In genomic region chr1:42929434-42930177, GRCh38 we compare ENCODE assay signal across 16 cellular contexts. TPM values are rescaled to one million over a fixed set of nuclear protein-coding genes. Genes with fewer than 3 reads are reported as not detected.
DNase-seq lines count a peak whose midpoint lies in the region; ATAC-seq and TF ChIP-seq lines count a peak whose summit lies in the region.
"Had no signal": no experiment of that assay in that cellular context is flagged by ENCODE, and none has a peak within 500 bp of the region (broad histone marks: within the 10 kb centered on the region; RNA-seq: fewer than 3 reads in every experiment).

No MANE protein-coding gene starts in this region.

- no peak for TF ChIP-seq CTCF in CD8-positive, alpha-beta T cell (IDR thresholded peaks at IDR 0.05)

- CTCF ChIA-PET in activated naive CD4-positive, alpha-beta T cell treated with anti-CD3 and anti-CD28 coated beads, Interleukin-2, amount 10 ng/mL, durations not matched to agents 7 days and 5 days (lab: Charles Lee) = interaction anchor here (1.9 kb wide), 1 partner anchor 144 kb away, joined by 5 read pairs; no protein-coding TSS in a partner anchor
- CTCF ChIA-PET in CD8-positive, alpha-beta T cell (lab: Charles Lee) = interaction anchor here (0.9 to 20.1 kb wide), 4 partner anchors 9 to 144 kb away, joined by 3 to 784 read pairs (median 9); no protein-coding TSS in a partner anchor

- H3K9me3 Mint-ChIP-seq in activated naive CD4-positive, alpha-beta T cell treated with anti-CD3 and anti-CD28 coated beads, Interleukin-2, amount 10 ng/mL, durations not matched to agents 7 days and 5 days = no peaks in the 10 kb centered on the region
- H3K9me3 Mint-ChIP-seq in CD8-positive, alpha-beta T cell = no peaks in the 10 kb centered on the region

- no peaks in the 10 kb centered on the region for H3K27me3 ChIP-seq in CD8-positive, alpha-beta T cell (ENCODE audit: insufficient read depth, low read length)
- H3K27me3 ChIP-seq: colonic mucosa, SJSA1 had no signal

- peaks cover 90% of the 10 kb centered on the region for H3K4me1 Mint-ChIP-seq in activated naive CD4-positive, alpha-beta T cell treated with anti-CD3 and anti-CD28 coated beads, Interleukin-2, amount 10 ng/mL, durations not matched to agents 7 days and 5 days
- H3K4me1 Mint-ChIP-seq in T-helper 17 cell = peaks cover 54% of the 10 kb centered on the region
- peaks cover 64% of the 10 kb centered on the region for H3K4me1 Mint-ChIP-seq in CD8-positive, alpha-beta T cell (ENCODE audit: low read depth)

- H3K27ac ChIP-seq in CD8-positive, alpha-beta T cell (ENCODE audit: low read depth, low read length) = no peak overlapping the region
- H3K27ac ChIP-seq: colonic mucosa, psoas muscle, SJSA1 had no signal

- peaks cover 42% of the 10 kb centered on the region for H3K36me3 ChIP-seq in CD8-positive, alpha-beta T cell (ENCODE audit: insufficient read depth, low read length)

- no peaks in the 10 kb centered on the region for H3K9me3 ChIP-seq in T-helper 17 cell (ENCODE audit: control insufficient read depth, low read length, poor library complexity, severe bottlenecking)
- no peaks in the 10 kb centered on the region for H3K9me3 ChIP-seq in CD8-positive, alpha-beta T cell (ENCODE audit: low read length)
- H3K9me3 ChIP-seq: colonic mucosa, psoas muscle, SJSA1 had no signal

- POLR2A ChIA-PET in CD8-positive, alpha-beta T cell (lab: Charles Lee) = no interaction called here

- H3K27me3 Mint-ChIP-seq in activated naive CD4-positive, alpha-beta T cell treated with anti-CD3 and anti-CD28 coated beads, Interleukin-2, amount 10 ng/mL, durations not matched to agents 7 days and 5 days = peaks cover under 1% of the 10 kb centered on the region
- H3K27me3 Mint-ChIP-seq in T-helper 17 cell = no peaks in the 10 kb centered on the region
- no peaks in the 10 kb centered on the region for H3K27me3 Mint-ChIP-seq in CD8-positive, alpha-beta T cell (ENCODE audit: low read depth)

- peaks cover 60% of the 10 kb centered on the region for H3K4me1 ChIP-seq in CD8-positive, alpha-beta T cell (ENCODE audit: insufficient read depth, low read length)
- H3K4me1 ChIP-seq: psoas muscle had no signal

- intact Hi-C loops in CD8-positive, alpha-beta T cell (cut with DNase I, micrococcal nuclease) = loop anchor here (5.0 to 10.0 kb wide), 6 partner anchors 425 to 895 kb away; partner anchors contain the start of genes CCDC30 (in 1 of the 2), CDC20 (in 1 of the 2), ELOVL1 (in 1 of the 2) and FOXJ3 (in 1 of the 2)

- H3K4me3 Mint-ChIP-seq in activated naive CD4-positive, alpha-beta T cell treated with anti-CD3 and anti-CD28 coated beads, Interleukin-2, amount 10 ng/mL, durations not matched to agents 7 days and 5 days = peak overlapping the region; percentile 24
- peak overlapping the region; percentile 70 for H3K4me3 Mint-ChIP-seq in T-helper 17 cell
- no peak overlapping the region for H3K4me3 Mint-ChIP-seq in CD8-positive, alpha-beta T cell

- no peak overlapping the region for H3K4me3 ChIP-seq in CD8-positive, alpha-beta T cell (ENCODE audit: low read depth, low read length)
- H3K4me3 ChIP-seq: colonic mucosa, K562, psoas muscle, SJSA1 had no signal

- H3K27ac Mint-ChIP-seq in activated naive CD4-positive, alpha-beta T cell treated with anti-CD3 and anti-CD28 coated beads, Interleukin-2, amount 10 ng/mL, durations not matched to agents 7 days and 5 days = peak overlapping the region; percentile 99
- H3K27ac Mint-ChIP-seq in T-helper 17 cell = peak overlapping the region; percentile 77
- no peak overlapping the region for H3K27ac Mint-ChIP-seq in CD8-positive, alpha-beta T cell

- DNase-seq in activated naive CD4-positive, alpha-beta T cell treated with anti-CD3 and anti-CD28 coated beads, Interleukin-2, amount 10 ng/mL, durations not matched to agents 7 days and 5 days = no peak
- no peak for DNase-seq in activated naive CD4-positive, alpha-beta T cell treated with Interleukin-2 at 50 U/mL for 16 hours
- DNase-seq in T-helper 17 cell = no peak
- peak; percentile 37 for DNase-seq in islet precursor cell
- DNase-seq in stimulated activated CD8-positive, alpha-beta memory T cell treated with anti-CD3 and anti-CD28 coated beads, Interleukin-4, amount 100 ng/mL, for 48 hours = peak; percentile 19
- DNase-seq in hepatic stellate cell (ENCODE audit: low spot score) = no peak
- DNase-seq in NK-92 treated with Interleukin-12 subunit alpha and Interleukin-12 subunit beta, amount 100 ng/mL, for 24 hours (lab: John Stamatoyannopoulos, UW) = no peak
- no peak for DNase-seq in CD8-positive, alpha-beta T cell
- DNase-seq: activated CD4-positive, CD25-positive, alpha-beta regulatory T cell; DMS79; NCI-H774; psoas muscle; stimulated activated naive CD8-positive, alpha-beta T cell treated with anti-CD3 and anti-CD28 coated beads, Interleukin-15, Interleukin-2, amounts not matched to agents 100 U/mL and 50 U/mL, for 24 hours had no signal

- peaks cover 84% of the 10 kb centered on the region for H3K36me3 Mint-ChIP-seq in activated naive CD4-positive, alpha-beta T cell treated with anti-CD3 and anti-CD28 coated beads, Interleukin-2, amount 10 ng/mL, durations not matched to agents 7 days and 5 days
- peaks cover 10% of the 10 kb centered on the region for H3K36me3 Mint-ChIP-seq in T-helper 17 cell (ENCODE audit: low read depth)
- H3K36me3 Mint-ChIP-seq in CD8-positive, alpha-beta T cell = peaks cover 69% of the 10 kb centered on the region

- ATAC-seq in T-helper 17 cell = no peak
- ATAC-seq in CD8-positive, alpha-beta T cell = no peak
- ATAC-seq: K562; psoas muscle; stimulated activated naive CD8-positive, alpha-beta T cell treated with anti-CD3 and anti-CD28 coated beads, Interleukin-15, Interleukin-2, amounts not matched to agents 100 U/mL and 50 U/mL, for 24 hours had no signal

RNA-seq across cellular contexts. Expression of gene SLC2A1, which starts 29.1 kb away (rescaled TPM):
- 10 to 100 TPM; 63.7 to 79.0 TPM for total RNA-seq in T-helper 17 cell
- 10 to 100 TPM; 85.0 to 97.2 TPM for total RNA-seq in CD8-positive, alpha-beta T cell

Comparison
In these comparisons a context has a peak if more than half of its experiments do, and no peak if none do; other contexts are left out.
1. DNase-seq: peak in islet precursor cell (single experiment) and stimulated activated CD8-positive, alpha-beta memory T cell treated with anti-CD3 and anti-CD28 coated beads, Interleukin-4, amount 100 ng/mL, for 48 hours (single experiment); none in activated naive CD4-positive, alpha-beta T cell treated with anti-CD3 and anti-CD28 coated beads, Interleukin-2, amount 10 ng/mL, durations not matched to agents 7 days and 5 days (single experiment), activated naive CD4-positive, alpha-beta T cell treated with Interleukin-2 at 50 U/mL for 16 hours (single experiment), T-helper 17 cell (0 of 3), hepatic stellate cell (single experiment), NK-92 treated with Interleukin-12 subunit alpha and Interleukin-12 subunit beta, amount 100 ng/mL, for 24 hours (single experiment) and CD8-positive, alpha-beta T cell (0 of 7).